In the genomic region with DNA sequence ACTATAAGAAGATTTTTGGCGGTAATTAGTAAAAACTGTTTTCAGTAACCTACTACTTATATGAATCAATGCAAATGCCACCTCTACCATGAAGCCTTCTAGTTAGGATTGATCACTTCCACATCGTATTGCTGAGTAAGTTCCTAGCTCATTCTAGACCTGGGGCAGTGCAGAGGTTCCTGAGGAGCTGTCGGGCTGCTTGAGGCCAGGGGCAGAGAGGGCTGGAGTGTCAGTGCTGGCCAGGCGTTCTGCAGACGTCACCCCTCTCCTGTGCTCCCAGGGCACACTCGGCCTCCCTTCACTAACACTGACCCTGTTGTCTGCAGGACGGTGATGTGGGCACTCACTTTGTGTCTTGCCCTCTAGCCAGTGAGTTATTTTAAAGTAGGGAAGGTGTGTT, we compare ENCODE assay signal across 28 cellular contexts.
DNase-seq lines count a peak whose midpoint lies in the region; ATAC-seq and TF ChIP-seq lines count a peak whose summit lies in the region.
"Had no signal": no experiment of that assay in that cellular context is flagged by ENCODE, and none has a peak within 500 bp of the region (broad histone marks: within the 10 kb centered on the region; RNA-seq: fewer than 3 reads in every experiment).

No MANE protein-coding gene starts in this region.

- H3K27ac ChIP-seq in right atrium auricular region (no peak overlapping the region), smooth muscle cell (ENCODE audit: low read depth) (no peak overlapping the region)
- H3K27ac ChIP-seq: heart right ventricle, neural progenitor cell, right lobe of liver, SJCRH30, thoracic aorta had no signal

- peaks cover 97% of the 10 kb centered on the region for H3K36me3 Mint-ChIP-seq in activated B cell treated with CpG ODN at 0.5 μM for 24 hours (ENCODE audit: low read depth)
- peaks cover 85% of the 10 kb centered on the region for H3K36me3 Mint-ChIP-seq in stimulated activated memory B cell treated with anti-CD40 and anti-IgM and Interleukin-4, amounts not matched to agents 10 μg/mL and 1 μg/mL and 100 μg/mL, for 72 hours

- H3K4me1 ChIP-seq in right atrium auricular region (no peaks in the 10 kb centered on the region), smooth muscle cell (ENCODE audit: low read depth) (no peaks in the 10 kb centered on the region)
- H3K4me1 ChIP-seq: neural progenitor cell, right lobe of liver, SJCRH30 had no signal

- H3F3A ChIP-seq in smooth muscle cell (ENCODE audit: low read depth) = no peaks in the 10 kb centered on the region

- H3K4me3 ChIP-seq in right atrium auricular region (no peak overlapping the region), smooth muscle cell (no peak overlapping the region)
- H3K4me3 ChIP-seq: heart right ventricle, lung, mucosa of descending colon, neural progenitor cell, right lobe of liver, SJCRH30, thoracic aorta had no signal

- H3K27me3 Mint-ChIP-seq in activated B cell treated with CpG ODN at 0.5 μM for 24 hours = no peaks in the 10 kb centered on the region
- no peaks in the 10 kb centered on the region for H3K27me3 Mint-ChIP-seq in stimulated activated memory B cell treated with anti-CD40 and anti-IgM and Interleukin-4, amounts not matched to agents 10 μg/mL and 1 μg/mL and 100 μg/mL, for 72 hours
- H3K27me3 Mint-ChIP-seq: brain had no signal

- no peak overlapping the region for H3K4me3 Mint-ChIP-seq in activated B cell treated with CpG ODN at 0.5 μM for 24 hours
- H3K4me3 Mint-ChIP-seq in stimulated activated memory B cell treated with anti-CD40 and anti-IgM and Interleukin-4, amounts not matched to agents 10 μg/mL and 1 μg/mL and 100 μg/mL, for 72 hours = no peak overlapping the region
- H3K4me3 Mint-ChIP-seq: brain, neural progenitor cell had no signal

- H3K79me2 ChIP-seq in smooth muscle cell (ENCODE audit: low read depth) = no peaks in the 10 kb centered on the region

- no peak overlapping the region for H3K9ac ChIP-seq in smooth muscle cell (ENCODE audit: low read depth)
- H3K9ac ChIP-seq: neural progenitor cell had no signal

- 91% methylated on average over 7 of the region's 7 CpGs for WGBS in smooth muscle cell (ENCODE audit: low lambda C conversion rate)

- H3K36me3 ChIP-seq in right atrium auricular region (peaks cover 60% of the 10 kb centered on the region), smooth muscle cell (ENCODE audit: low read depth) (no peaks in the 10 kb centered on the region)
- H3K36me3 ChIP-seq: neural progenitor cell had no signal

- no peak for ATAC-seq in activated B cell treated with CpG ODN at 0.5 μM for 24 hours (ENCODE audit: low read depth)
- no peak for ATAC-seq in stimulated activated memory B cell treated with anti-CD40 and anti-IgM and Interleukin-4, amounts not matched to agents 10 μg/mL and 1 μg/mL and 100 μg/mL, for 72 hours
- ATAC-seq: heart right ventricle, mucosa of descending colon had no signal

- H3K27ac Mint-ChIP-seq in activated B cell treated with CpG ODN at 0.5 μM for 24 hours = peak overlapping the region; percentile 24
- peak overlapping the region; percentile 60 for H3K27ac Mint-ChIP-seq in stimulated activated memory B cell treated with anti-CD40 and anti-IgM and Interleukin-4, amounts not matched to agents 10 μg/mL and 1 μg/mL and 100 μg/mL, for 72 hours
- H3K27ac Mint-ChIP-seq: neural progenitor cell had no signal

- no peak overlapping the region for H2AFZ ChIP-seq in smooth muscle cell (ENCODE audit: low read depth)
- H2AFZ ChIP-seq: neural progenitor cell had no signal

- H3K27me3 ChIP-seq in right atrium auricular region = no peaks in the 10 kb centered on the region
- H3K27me3 ChIP-seq in smooth muscle cell (ENCODE audit: low read depth) = no peaks in the 10 kb centered on the region
- H3K27me3 ChIP-seq: heart right ventricle, neural progenitor cell, right lobe of liver, SJCRH30 had no signal

- no peak overlapping the region for H3K4me2 ChIP-seq in smooth muscle cell
- H3K4me2 ChIP-seq: neural progenitor cell had no signal

- CTCF ChIA-PET in activated B cell treated with CpG ODN at 0.5 μM for 24 hours (lab: Charles Lee) = no interaction called here

- peak; percentile 33 for DNase-seq in activated CD8-positive, alpha-beta memory T cell treated with anti-CD3 and anti-CD28 coated beads, Interleukin-2, amount 50 U/mL, for 48 hours
- DNase-seq in activated CD8-positive, alpha-beta memory T cell treated with anti-CD3 and anti-CD28 coated beads for 24 hours = no peak
- DNase-seq in activated B cell treated with CpG ODN at 0.5 μM for 24 hours (no peak), ecto neural progenitor cell (ENCODE audit: low spot score) (peak; percentile 20), COR-L47 (lab: John Stamatoyannopoulos, UW) (no peak), right atrium auricular region (ENCODE audit: low spot score) (no peak), smooth muscle cell (lab: John Stamatoyannopoulos, UW; ENCODE audit: unreplicated experiment) (no peak)
- DNase-seq: activated CD4-positive, alpha-beta T cell treated with anti-CD3 and anti-CD28 coated beads for 1 hour; DMS153; effector CD4-positive, alpha-beta T cell; heart right ventricle; Karpas-422; kidney glomerular epithelial cell; mucosa of descending colon; NCI-H1436; NCI-H2081 treated with DMSO at 0.1 percent for 48 hours; NCI-H748 treated with DMSO at 0.1 percent for 48 hours; posterior cingulate gyrus; right lobe of liver; SJCRH30; stimulated activated CD4-positive, alpha-beta T cell treated with anti-CD3 and anti-CD28 coated beads, Interleukin-4, amount 100 ng/mL, for 24 hours; stimulated activated naive CD4-positive, alpha-beta T cell had no signal

- intact Hi-C loops in activated B cell treated with CpG ODN at 0.5 μM for 24 hours (cut with micrococcal nuclease) = loop anchor here (10.0 kb wide), 1 partner anchor 461 kb away; no protein-coding TSS in a partner anchor

- H3K9me3 ChIP-seq in right atrium auricular region (no peaks in the 10 kb centered on the region), smooth muscle cell (replicated peaks; ENCODE audit: low read depth) (no peaks in the 10 kb centered on the region)
- H3K9me3 ChIP-seq: heart right ventricle, mucosa of descending colon, right lobe of liver, SJCRH30, thoracic aorta had no signal

- H3K4me1 Mint-ChIP-seq in activated B cell treated with CpG ODN at 0.5 μM for 24 hours = no peaks in the 10 kb centered on the region
- H3K4me1 Mint-ChIP-seq in stimulated activated memory B cell treated with anti-CD40 and anti-IgM and Interleukin-4, amounts not matched to agents 10 μg/mL and 1 μg/mL and 100 μg/mL, for 72 hours = peaks cover 16% of the 10 kb centered on the region

- H4K20me1 ChIP-seq in smooth muscle cell (ENCODE audit: low read depth) = no peaks in the 10 kb centered on the region

- TF ChIP-seq CTCF in activated B cell treated with CpG ODN at 0.5 μM for 24 hours (IDR thresholded peaks at IDR 0.05) = no peak
- TF ChIP-seq CTCF in right atrium auricular region (IDR thresholded peaks at IDR 0.05) = no peak
- TF ChIP-seq CTCF in smooth muscle cell (IDR thresholded peaks at IDR 0.05; ENCODE audit: borderline replicate concordance, insufficient read depth, poor library complexity, severe bottlenecking) = no peak

- POLR2A ChIA-PET in activated B cell treated with CpG ODN at 0.5 μM for 24 hours (lab: Charles Lee) = no interaction called here

- no peaks in the 10 kb centered on the region for H3K9me3 Mint-ChIP-seq in activated B cell treated with CpG ODN at 0.5 μM for 24 hours
- no peaks in the 10 kb centered on the region for H3K9me3 Mint-ChIP-seq in stimulated activated memory B cell treated with anti-CD40 and anti-IgM and Interleukin-4, amounts not matched to agents 10 μg/mL and 1 μg/mL and 100 μg/mL, for 72 hours
- H3K9me3 Mint-ChIP-seq: activated T-helper 2 cell treated with anti-CD3 and anti-CD28 coated beads, Interferon-gamma antibody, Interleukin-2, Interleukin-4, amounts not matched to agents 10 μg/mL and 5 μg/mL and 100 μg/mL, durations not matched to agents 14 hours and 24 hours and 36 hours; brain; neural progenitor cell had no signal

Comparison
In these comparisons a context has a peak if more than half of its experiments do, and no peak if none do; other contexts are left out.
1. DNase-seq: peak in activated CD8-positive, alpha-beta memory T cell treated with anti-CD3 and anti-CD28 coated beads, Interleukin-2, amount 50 U/mL, for 48 hours (single experiment) and ecto neural progenitor cell (single experiment); none in activated CD8-positive, alpha-beta memory T cell treated with anti-CD3 and anti-CD28 coated beads for 24 hours (single experiment), activated B cell treated with CpG ODN at 0.5 μM for 24 hours (single experiment), COR-L47 (single experiment), right atrium auricular region (single experiment) and smooth muscle cell (single experiment).